Comparison of ENCODE assay signal across 23 cellular contexts in the genomic region with DNA sequence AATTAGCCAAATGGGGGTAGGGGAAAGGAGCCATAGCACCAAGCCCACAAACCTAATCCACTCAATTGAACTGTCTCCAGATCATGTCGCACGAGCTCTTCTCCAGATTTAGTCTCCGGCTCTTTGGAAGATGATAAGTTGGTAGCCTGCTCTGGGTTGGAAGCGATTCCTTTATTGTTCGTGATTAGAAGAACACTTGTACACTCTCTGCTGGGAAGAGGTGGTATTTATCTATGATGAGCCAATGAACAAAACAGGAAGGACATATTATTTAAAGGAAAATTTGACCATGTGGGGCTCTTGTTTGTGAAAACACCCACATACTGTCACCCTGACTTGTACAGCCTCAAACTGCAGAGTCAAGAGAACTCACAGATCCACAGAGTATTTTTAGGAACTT. TPM values are rescaled to one million over a fixed set of nuclear protein-coding genes. Genes with fewer than 3 reads are reported as not detected.
DNase-seq lines count a peak whose midpoint lies in the region; ATAC-seq and TF ChIP-seq lines count a peak whose summit lies in the region.
"Had no signal": no experiment of that assay in that cellular context is flagged by ENCODE, and none has a peak within 500 bp of the region (broad histone marks: within the 10 kb centered on the region; RNA-seq: fewer than 3 reads in every experiment).

No MANE protein-coding gene starts in this region.

- H3K9ac ChIP-seq in GM23248 = no peak overlapping the region
- H3K9ac ChIP-seq: BLaER1 treated with 17β-estradiol and CSF1 and Interleukin-3, amounts not matched to agents 10 nM and 100 nM had no signal

- no peak for TF ChIP-seq CTCF in esophagus muscularis mucosa (IDR thresholded peaks at IDR 0.05)
- TF ChIP-seq CTCF in nephron (IDR thresholded peaks at IDR 0.05; ENCODE audit: unreplicated experiment in 3 of 3) = no peak

- POLR2A ChIA-PET in activated CD8-positive, alpha-beta T cell treated with anti-CD3 and anti-CD28 coated beads, Interleukin-2, amount 10 ng/mL, durations not matched to agents 7 days and 5 days (lab: Charles Lee) = no interaction called here

- no peak overlapping the region for H2AFZ ChIP-seq in GM23248
- H2AFZ ChIP-seq: GM23338 had no signal

- H3K4me3 Mint-ChIP-seq in nephron = peak overlapping the region in 1 of 3 experiments; percentile 23
- no peak overlapping the region for H3K4me3 Mint-ChIP-seq in activated CD8-positive, alpha-beta T cell treated with anti-CD3 and anti-CD28 coated beads, Interleukin-2, amount 10 ng/mL, durations not matched to agents 7 days and 5 days
- H3K4me3 Mint-ChIP-seq: CD4-positive, alpha-beta T cell; GM23338; H9 had no signal

- CTCF ChIA-PET in activated CD8-positive, alpha-beta T cell treated with anti-CD3 and anti-CD28 coated beads, Interleukin-2, amount 10 ng/mL, durations not matched to agents 7 days and 5 days (lab: Charles Lee) = no interaction called here

- H3K27ac Mint-ChIP-seq in nephron = peak overlapping the region; percentile 29 to 52 (median 46)
- H3K27ac Mint-ChIP-seq in activated CD8-positive, alpha-beta T cell treated with anti-CD3 and anti-CD28 coated beads, Interleukin-2, amount 10 ng/mL, durations not matched to agents 7 days and 5 days = no peak overlapping the region
- H3K27ac Mint-ChIP-seq: CD4-positive, alpha-beta T cell; GM23338; H9 had no signal

- H4K20me1 ChIP-seq in GM23248 (ENCODE audit: insufficient read depth) = no peaks in the 10 kb centered on the region
- H4K20me1 ChIP-seq: BLaER1 treated with 17β-estradiol and CSF1 and Interleukin-3, amounts not matched to agents 10 nM and 100 nM had no signal

- whole genome bisulfite sequencing in GM23248 (ENCODE audit: low coverage in 1 of 2, low lambda C conversion rate in 2 of 2, missing lambda C conversion rate in 2 of 2), 2 experiments = 35% methylated on average over 5 of the region's 5 CpGs
- WGBS in esophagus muscularis mucosa = 88% methylated on average over 5 of the region's 5 CpGs

- DNase-seq in GM23248 = peak; percentile 29
- peak; percentile 45 for DNase-seq in esophagus muscularis mucosa (ENCODE audit: extremely low spot score)
- no peak for DNase-seq in left cardiac atrium
- no peak for DNase-seq in activated CD8-positive, alpha-beta T cell treated with anti-CD3 and anti-CD28 coated beads, Interleukin-2, amount 10 ng/mL, durations not matched to agents 7 days and 5 days
- DNase-seq in DMS53 (lab: John Stamatoyannopoulos, UW) = no peak
- DNase-seq: AML-193; CD4-positive, alpha-beta T cell; H9; KBM-7; MV-4-11; NCI-H1105; NCI-H146; NCI-H1930; NCI-H2107; NCI-H524; NCI-H748 treated with DMSO at 0.1 percent for 48 hours; NK-92 treated with Interleukin-12 subunit alpha and Interleukin-12 subunit beta, amount 100 ng/mL, for 24 hours; PC-3 had no signal

- H3K27me3 ChIP-seq in GM23248 (replicated peaks; ENCODE audit: insufficient read depth) (no peaks in the 10 kb centered on the region), esophagus muscularis mucosa (no peaks in the 10 kb centered on the region)
- H3K27me3 ChIP-seq: BLaER1 treated with 17β-estradiol and CSF1 and Interleukin-3, amounts not matched to agents 10 nM and 100 nM had no signal

- peaks cover 26% of the 10 kb centered on the region for H3K4me1 Mint-ChIP-seq in nephron
- H3K4me1 Mint-ChIP-seq in activated CD8-positive, alpha-beta T cell treated with anti-CD3 and anti-CD28 coated beads, Interleukin-2, amount 10 ng/mL, durations not matched to agents 7 days and 5 days (ENCODE audit: low read depth) = peaks cover 3% of the 10 kb centered on the region
- H3K4me1 Mint-ChIP-seq: GM23338 had no signal

- no peaks in the 10 kb centered on the region for H3K27me3 Mint-ChIP-seq in nephron (ENCODE audit: low read depth)
- peaks cover 7% of the 10 kb centered on the region for H3K27me3 Mint-ChIP-seq in activated CD8-positive, alpha-beta T cell treated with anti-CD3 and anti-CD28 coated beads, Interleukin-2, amount 10 ng/mL, durations not matched to agents 7 days and 5 days (ENCODE audit: low read depth)

- H3K4me2 ChIP-seq in GM23248 (ENCODE audit: unreplicated experiment) = no peak overlapping the region
- H3K4me2 ChIP-seq: A549, GM23338 had no signal

- no peaks in the 10 kb centered on the region for H3K36me3 Mint-ChIP-seq in nephron (ENCODE audit: low read depth)
- no peaks in the 10 kb centered on the region for H3K36me3 Mint-ChIP-seq in activated CD8-positive, alpha-beta T cell treated with anti-CD3 and anti-CD28 coated beads, Interleukin-2, amount 10 ng/mL, durations not matched to agents 7 days and 5 days (ENCODE audit: low read depth)

- no peak for TF ChIP-seq EP300 in esophagus muscularis mucosa (IDR thresholded peaks at IDR 0.05)

- ATAC-seq in left cardiac atrium (peak; percentile 34 to 39), HG03159 (IDR thresholded peaks at IDR 0.05; ENCODE audit: unreplicated experiment) (no peak)
- ATAC-seq in activated CD8-positive, alpha-beta T cell treated with anti-CD3 and anti-CD28 coated beads, Interleukin-2, amount 10 ng/mL, durations not matched to agents 7 days and 5 days = no peak
- ATAC-seq: A549, GM23338, PC-3 had no signal

- in situ Hi-C loops in GM23248 (cut with MboI) = loop anchor here (25.0 kb wide), 1 partner anchor 216 kb away; no protein-coding TSS in a partner anchor

- H3K4me1 ChIP-seq in GM23248 (ENCODE audit: insufficient read depth) (peaks cover 25% of the 10 kb centered on the region), esophagus muscularis mucosa (peaks cover 3 to 40% (median 15%) of the 10 kb centered on the region in 4 donors)
- H3K4me1 ChIP-seq: A549 had no signal

- H3K79me2 ChIP-seq in GM23248 (ENCODE audit: insufficient read depth) = no peaks in the 10 kb centered on the region

- intact Hi-C loops in esophagus muscularis mucosa (cut with DNase I) = no loop called here
- intact Hi-C loops in left cardiac atrium (cut with DNase I) = no loop called here

- no peaks in the 10 kb centered on the region for H3K36me3 ChIP-seq in GM23248 (ENCODE audit: low read depth)
- H3K36me3 ChIP-seq in esophagus muscularis mucosa = peaks cover 26 to 70% (median 40%) of the 10 kb centered on the region in 4 donors
- H3K36me3 ChIP-seq: BLaER1 treated with 17β-estradiol and CSF1 and Interleukin-3, amounts not matched to agents 10 nM and 100 nM had no signal

- H3K27ac ChIP-seq in GM23248 (no peak overlapping the region), esophagus muscularis mucosa (replicated peaks in 1 of 4) (no peak overlapping the region)
- H3K27ac ChIP-seq: A549; BLaER1 treated with 17β-estradiol and CSF1 and Interleukin-3, amounts not matched to agents 10 nM and 100 nM had no signal

- TF ChIP-seq POLR2A in esophagus muscularis mucosa (IDR thresholded peaks at IDR 0.05; ENCODE audit: low read depth) = no peak

- H3K4me3 ChIP-seq in GM23248 (no peak overlapping the region), esophagus muscularis mucosa (no peak overlapping the region)
- H3K4me3 ChIP-seq: A549; BLaER1 treated with 17β-estradiol and CSF1 and Interleukin-3, amounts not matched to agents 10 nM and 100 nM; GM23338 had no signal

- no peaks in the 10 kb centered on the region for H3K9me3 Mint-ChIP-seq in nephron
- no peaks in the 10 kb centered on the region for H3K9me3 Mint-ChIP-seq in activated CD8-positive, alpha-beta T cell treated with anti-CD3 and anti-CD28 coated beads, Interleukin-2, amount 10 ng/mL, durations not matched to agents 7 days and 5 days (ENCODE audit: insufficient read depth)
- H3K9me3 Mint-ChIP-seq: CD4-positive, alpha-beta T cell; GM23338; H9 had no signal

- H3K9me3 ChIP-seq in GM23248 (ENCODE audit: low read depth) = no peaks in the 10 kb centered on the region
- no peaks in the 10 kb centered on the region for H3K9me3 ChIP-seq in esophagus muscularis mucosa
- H3K9me3 ChIP-seq: A549; BLaER1 treated with 17β-estradiol and CSF1 and Interleukin-3, amounts not matched to agents 10 nM and 100 nM had no signal

- H3F3A ChIP-seq in GM23248 (ENCODE audit: insufficient read depth) = peaks cover 16% of the 10 kb centered on the region

- no peaks in the 10 kb centered on the region for H3K9me2 ChIP-seq in GM23248 (ENCODE audit: insufficient read depth)

RNA-seq across cellular contexts. Expression of a gene that starts 54.4 kb away (rescaled TPM):
- not detected in 2 replicates for total RNA-seq in GM23248 (2014; rRNA removed; shearing (Covaris generic))
- polyA plus RNA-seq in GM23248 (2016; fragmentation: Nextera tagmentation; extraction: Ambion mirVana) = 0.11 and 0.13 TPM in 2 replicates
- total RNA-seq in esophagus muscularis mucosa (100 to 1,000 TPM; 192 to 274 (median 234) TPM), left cardiac atrium (100 to 1,000 TPM; 429 to 452 TPM)
- total RNA-seq in activated CD8-positive, alpha-beta T cell treated with anti-CD3 and anti-CD28 coated beads, Interleukin-2, amount 10 ng/mL, durations not matched to agents 7 days and 5 days = not detected

Comparison
In these comparisons a context has a peak if more than half of its experiments do, and no peak if none do; other contexts are left out.
1. DNase-seq: peak in GM23248 (single experiment) and esophagus muscularis mucosa (single experiment); none in left cardiac atrium (single experiment), activated CD8-positive, alpha-beta T cell treated with anti-CD3 and anti-CD28 coated beads, Interleukin-2, amount 10 ng/mL, durations not matched to agents 7 days and 5 days (single experiment) and DMS53 (single experiment).
2. ATAC-seq: peak in left cardiac atrium (2 of 2); none in activated CD8-positive, alpha-beta T cell treated with anti-CD3 and anti-CD28 coated beads, Interleukin-2, amount 10 ng/mL, durations not matched to agents 7 days and 5 days (single experiment) and HG03159 (single experiment).
3. RNA of a gene that starts 54.4 kb away (total RNA-seq): 429 to 452 TPM in left cardiac atrium and 192 to 274 TPM in esophagus muscularis mucosa; not detected in GM23248 and not detected in activated CD8-positive, alpha-beta T cell treated with anti-CD3 and anti-CD28 coated beads, Interleukin-2, amount 10 ng/mL, durations not matched to agents 7 days and 5 days; every median in the first group is over 100 times any median in the second.